1 cellular context compared by ENCODE assay signal in genomic region chr9:91424403-91425176, GRCh38.
TF ChIP-seq lines count a peak whose summit lies in the region.

No MANE protein-coding gene starts in this region.

TF ChIP-seq in A549, 52 proteins besides CTCF, POLR2A, EP300 and RAD21 (continued from another document):
- TF ChIP-seq, protein P1, sequence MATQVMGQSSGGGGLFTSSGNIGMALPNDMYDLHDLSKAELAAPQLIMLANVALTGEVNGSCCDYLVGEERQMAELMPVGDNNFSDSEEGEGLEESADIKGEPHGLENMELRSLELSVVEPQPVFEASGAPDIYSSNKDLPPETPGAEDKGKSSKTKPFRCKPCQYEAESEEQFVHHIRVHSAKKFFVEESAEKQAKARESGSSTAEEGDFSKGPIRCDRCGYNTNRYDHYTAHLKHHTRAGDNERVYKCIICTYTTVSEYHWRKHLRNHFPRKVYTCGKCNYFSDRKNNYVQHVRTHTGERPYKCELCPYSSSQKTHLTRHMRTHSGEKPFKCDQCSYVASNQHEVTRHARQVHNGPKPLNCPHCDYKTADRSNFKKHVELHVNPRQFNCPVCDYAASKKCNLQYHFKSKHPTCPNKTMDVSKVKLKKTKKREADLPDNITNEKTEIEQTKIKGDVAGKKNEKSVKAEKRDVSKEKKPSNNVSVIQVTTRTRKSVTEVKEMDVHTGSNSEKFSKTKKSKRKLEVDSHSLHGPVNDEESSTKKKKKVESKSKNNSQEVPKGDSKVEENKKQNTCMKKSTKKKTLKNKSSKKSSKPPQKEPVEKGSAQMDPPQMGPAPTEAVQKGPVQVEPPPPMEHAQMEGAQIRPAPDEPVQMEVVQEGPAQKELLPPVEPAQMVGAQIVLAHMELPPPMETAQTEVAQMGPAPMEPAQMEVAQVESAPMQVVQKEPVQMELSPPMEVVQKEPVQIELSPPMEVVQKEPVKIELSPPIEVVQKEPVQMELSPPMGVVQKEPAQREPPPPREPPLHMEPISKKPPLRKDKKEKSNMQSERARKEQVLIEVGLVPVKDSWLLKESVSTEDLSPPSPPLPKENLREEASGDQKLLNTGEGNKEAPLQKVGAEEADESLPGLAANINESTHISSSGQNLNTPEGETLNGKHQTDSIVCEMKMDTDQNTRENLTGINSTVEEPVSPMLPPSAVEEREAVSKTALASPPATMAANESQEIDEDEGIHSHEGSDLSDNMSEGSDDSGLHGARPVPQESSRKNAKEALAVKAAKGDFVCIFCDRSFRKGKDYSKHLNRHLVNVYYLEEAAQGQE (IDR thresholded peaks at IDR 0.05) = peak; percentile 15; the same call in 1 of the 2 replicates
- TF ChIP-seq, protein P2, sequence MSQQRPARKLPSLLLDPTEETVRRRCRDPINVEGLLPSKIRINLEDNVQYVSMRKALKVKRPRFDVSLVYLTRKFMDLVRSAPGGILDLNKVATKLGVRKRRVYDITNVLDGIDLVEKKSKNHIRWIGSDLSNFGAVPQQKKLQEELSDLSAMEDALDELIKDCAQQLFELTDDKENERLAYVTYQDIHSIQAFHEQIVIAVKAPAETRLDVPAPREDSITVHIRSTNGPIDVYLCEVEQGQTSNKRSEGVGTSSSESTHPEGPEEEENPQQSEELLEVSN (IDR thresholded peaks at IDR 0.05; ENCODE audit: borderline replicate concordance, low read depth) = peak; percentile 27; the same call in 1 of the 2 replicates
- TF ChIP-seq SMC3 (IDR thresholded peaks at IDR 0.05) (peak; percentile 35; the same call in 2 of the 3 replicates), MYC (IDR thresholded peaks at IDR 0.05; ENCODE audit: borderline replicate concordance, low read length) (0 out of 2 replicates have a peak, but pooled peaks have one; percentile 18)
